ENCODE assay signal across 10 cellular contexts in genomic region chr13:97142452-97142851, GRCh38.
DNase-seq lines count a peak whose midpoint lies in the region; ATAC-seq, FAIRE-seq and TF ChIP-seq lines count a peak whose summit lies in the region.
"Had no signal": no experiment of that assay in that cellular context is flagged by ENCODE, and none has a peak within 500 bp of the region (broad histone marks: within the 10 kb centered on the region; RNA-seq: fewer than 3 reads in every experiment).

No MANE protein-coding gene starts in this region.

- TF ChIP-seq POLR2A in GM19099 (IDR thresholded peaks at IDR 0.05; ENCODE audit: extremely low read depth, insufficient read length, low read depth) (peak; percentile 63), heart left ventricle (IDR thresholded peaks at IDR 0.05) (no peak)

- WGBS in heart left ventricle, 4 donors = 34 to 48% (median 42%) methylated on average over 8 of the region's 8 CpGs
- WGBS in psoas muscle, 3 donors = 34 to 53% (median 35%) methylated on average over 8 of the region's 8 CpGs

- H3K36me3 ChIP-seq in heart left ventricle (no peaks in the 10 kb centered on the region), psoas muscle (ENCODE audit: insufficient read depth in 1 of 2, low read depth in 1 of 2) (no peaks in the 10 kb centered on the region)

- DNase-seq in RCC 7860 (ENCODE audit: low spot score) (peak; percentile 64), heart left ventricle (peak in 4 of 5 donors; percentile 19 to 65 (median 36)), psoas muscle (peak; percentile 27 to 57), EL (no peak)
- DNase-seq in activated CD4-positive, alpha-beta T cell treated with anti-CD3 and anti-CD28 coated beads for 4 hours = no peak
- DNase-seq: activated naive CD4-positive, alpha-beta T cell treated with anti-CD3 and anti-CD28 coated beads, Interleukin-2, amount 10 ng/mL, durations not matched to agents 7 days and 5 days; immature natural killer cell had no signal

- H3K9me3 ChIP-seq in heart left ventricle = no peaks in the 10 kb centered on the region
- no peaks in the 10 kb centered on the region for H3K9me3 ChIP-seq in psoas muscle

- H3K4me3 ChIP-seq in heart left ventricle = peak overlapping the region in 10 of 12 donors; percentile 25 to 52 (median 34)
- H3K4me3 ChIP-seq in psoas muscle = peak overlapping the region; percentile 48

- intact Hi-C loops in heart left ventricle (cut with DNase I) = no loop called here
- intact Hi-C loops in psoas muscle (cut with DNase I) = no loop called here

- TF ChIP-seq CTCF in heart left ventricle (IDR thresholded peaks at IDR 0.05) = no peak
- no peak for TF ChIP-seq CTCF in psoas muscle (IDR thresholded peaks at IDR 0.05)

- H3K27ac ChIP-seq in heart left ventricle (peak overlapping the region in 2 of 12 donors; percentile 31 to 61), psoas muscle (no peak overlapping the region)

- H3K4me1 ChIP-seq in heart left ventricle (peaks cover 0 to 21% (median 10%) of the 10 kb centered on the region in 12 donors), psoas muscle (no peaks in the 10 kb centered on the region)

- peak; percentile 15 for FAIRE-seq in RCC 7860 (lab: Jason Lieb, UNC)

- H3K27me3 ChIP-seq in heart left ventricle (no peaks in the 10 kb centered on the region), psoas muscle (ENCODE audit: insufficient read depth in 3 of 3, low read length in 2 of 3) (no peaks in the 10 kb centered on the region)

- ATAC-seq in heart left ventricle = peak; percentile 62 to 84 (median 68)
- ATAC-seq in psoas muscle = peak; percentile 59 to 72 (median 66)
- no peak for ATAC-seq in HG02973 (IDR thresholded peaks at IDR 0.05; ENCODE audit: unreplicated experiment)
- ATAC-seq in GM19328 (IDR thresholded peaks at IDR 0.05; ENCODE audit: unreplicated experiment) = no peak

Comparison
In these comparisons a context has a peak if more than half of its experiments do, and no peak if none do; other contexts are left out.
1. DNase-seq: peak in RCC 7860 (single experiment), heart left ventricle (4 of 5) and psoas muscle (2 of 2); none in activated CD4-positive, alpha-beta T cell treated with anti-CD3 and anti-CD28 coated beads for 4 hours (0 of 2) and EL (single experiment).
2. ATAC-seq: peak in heart left ventricle (4 of 4) and psoas muscle (4 of 4); none in HG02973 (single experiment) and GM19328 (single experiment).